Comparison of ENCODE assay signal across 17 cellular contexts in the genomic region with DNA sequence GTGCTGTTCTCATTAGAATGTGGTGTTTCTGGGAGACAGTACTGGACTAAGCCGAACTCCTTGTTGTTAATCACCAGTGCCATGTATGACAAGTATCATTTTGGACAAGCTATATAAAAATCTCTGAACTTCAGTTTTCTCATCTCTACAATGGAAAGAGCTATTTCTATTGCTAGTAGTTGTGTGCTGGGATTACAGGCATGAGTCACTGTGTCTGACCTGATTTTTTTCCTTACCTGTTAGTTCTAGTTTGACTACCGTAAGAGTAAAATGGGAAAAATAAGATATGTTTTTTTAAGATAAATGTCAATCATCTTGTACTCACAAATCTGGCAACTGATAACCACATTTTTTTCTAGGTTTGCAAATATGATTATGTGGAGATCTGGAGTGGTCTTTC.
DNase-seq lines count a peak whose midpoint lies in the region; TF ChIP-seq lines count a peak whose summit lies in the region.
"Had no signal": no experiment of that assay in that cellular context is flagged by ENCODE, and none has a peak within 500 bp of the region (broad histone marks: within the 10 kb centered on the region; RNA-seq: fewer than 3 reads in every experiment).

No MANE protein-coding gene starts in this region.

- CTCF ChIA-PET in activated CD4-positive, alpha-beta memory T cell treated with anti-CD3 and anti-CD28 coated beads for 36 hours (lab: Charles Lee) = interaction anchor here (0.6 kb wide), 1 partner anchor 376 kb away, joined by 5 read pairs; no protein-coding TSS in a partner anchor

- POLR2A ChIA-PET in activated CD4-positive, alpha-beta memory T cell treated with anti-CD3 and anti-CD28 coated beads for 36 hours (lab: Charles Lee) = no interaction called here

- H3K27me3 Mint-ChIP-seq in activated CD4-positive, alpha-beta memory T cell treated with anti-CD3 and anti-CD28 coated beads for 36 hours = no peaks in the 10 kb centered on the region
- H3K27me3 Mint-ChIP-seq: CD4-positive, CD25-positive, alpha-beta regulatory T cell had no signal

- H3K27ac ChIP-seq in 22Rv1 = peak overlapping the region; percentile 19
- H3K27ac ChIP-seq: BLaER1, GM23248 had no signal

- TF ChIP-seq CTCF in 22Rv1 (IDR thresholded peaks at IDR 0.05) = no peak
- TF ChIP-seq CTCF in epithelial cell of esophagus (IDR thresholded peaks at IDR 0.05; ENCODE audit: insufficient read depth, low read depth, low read length, missing control alignments) = no peak

- no peaks in the 10 kb centered on the region for H3K36me3 Mint-ChIP-seq in activated CD4-positive, alpha-beta memory T cell treated with anti-CD3 and anti-CD28 coated beads for 36 hours
- H3K36me3 Mint-ChIP-seq: CD4-positive, CD25-positive, alpha-beta regulatory T cell had no signal

- no peaks in the 10 kb centered on the region for H3K4me1 Mint-ChIP-seq in activated CD4-positive, alpha-beta memory T cell treated with anti-CD3 and anti-CD28 coated beads for 36 hours (ENCODE audit: low read depth)
- H3K4me1 Mint-ChIP-seq: CD4-positive, CD25-positive, alpha-beta regulatory T cell had no signal

- H3K27ac Mint-ChIP-seq in activated CD4-positive, alpha-beta memory T cell treated with anti-CD3 and anti-CD28 coated beads for 36 hours = no peak overlapping the region
- H3K27ac Mint-ChIP-seq: CD4-positive, CD25-positive, alpha-beta regulatory T cell had no signal

- H3K4me3 ChIP-seq in epithelial cell of esophagus (ENCODE audit: low read length) = no peak overlapping the region
- H3K4me3 ChIP-seq: BLaER1, GM23248 had no signal

- DNase-seq in NCI-H69 (lab: John Stamatoyannopoulos, UW) (peak; percentile 51), epithelial cell of esophagus (ENCODE audit: low read depth) (peak; percentile 69), putamen (ENCODE audit: low spot score) (peak; percentile 6), NCI-H2227 treated with DMSO at 0.1 percent for 48 hours (lab: John Stamatoyannopoulos, UW) (no peak), DMS53 (lab: John Stamatoyannopoulos, UW) (no peak)
- DNase-seq in activated CD4-positive, alpha-beta memory T cell treated with anti-CD3 and anti-CD28 coated beads for 36 hours = no peak
- no peak for DNase-seq in activated naive CD4-positive, alpha-beta T cell treated with Interleukin-2 at 50 U/mL for 16 hours
- DNase-seq: CD4-positive, CD25-positive, alpha-beta regulatory T cell; DMS153; GM23248; H7; KBM-7; NCI-H1092 treated with DMSO at 0.1 percent for 48 hours; NCI-H2029; NCI-H526 treated with DMSO at 0.1 percent for 48 hours had no signal

- no peak overlapping the region for H3K4me3 Mint-ChIP-seq in activated CD4-positive, alpha-beta memory T cell treated with anti-CD3 and anti-CD28 coated beads for 36 hours
- H3K4me3 Mint-ChIP-seq: CD4-positive, CD25-positive, alpha-beta regulatory T cell had no signal

- intact Hi-C loops in activated CD4-positive, alpha-beta memory T cell treated with anti-CD3 and anti-CD28 coated beads for 36 hours (cut with micrococcal nuclease) = no loop called here

- H3K9me3 Mint-ChIP-seq in activated CD4-positive, alpha-beta memory T cell treated with anti-CD3 and anti-CD28 coated beads for 36 hours = no peaks in the 10 kb centered on the region

Comparison
In these comparisons a context has a peak if more than half of its experiments do, and no peak if none do; other contexts are left out.
1. DNase-seq: peak in NCI-H69 (single experiment), epithelial cell of esophagus (single experiment) and putamen (single experiment); none in NCI-H2227 treated with DMSO at 0.1 percent for 48 hours (single experiment), DMS53 (single experiment), activated CD4-positive, alpha-beta memory T cell treated with anti-CD3 and anti-CD28 coated beads for 36 hours (single experiment) and activated naive CD4-positive, alpha-beta T cell treated with Interleukin-2 at 50 U/mL for 16 hours (single experiment).